Comparison of ENCODE assay signal across 8 cellular contexts in genomic region chr13:77326905-77327604, GRCh38. TPM values are rescaled to one million over a fixed set of nuclear protein-coding genes. Genes with fewer than 3 reads are reported as not detected.
DNase-seq lines count a peak whose midpoint lies in the region; ATAC-seq and TF ChIP-seq lines count a peak whose summit lies in the region.

A gene with protein sequence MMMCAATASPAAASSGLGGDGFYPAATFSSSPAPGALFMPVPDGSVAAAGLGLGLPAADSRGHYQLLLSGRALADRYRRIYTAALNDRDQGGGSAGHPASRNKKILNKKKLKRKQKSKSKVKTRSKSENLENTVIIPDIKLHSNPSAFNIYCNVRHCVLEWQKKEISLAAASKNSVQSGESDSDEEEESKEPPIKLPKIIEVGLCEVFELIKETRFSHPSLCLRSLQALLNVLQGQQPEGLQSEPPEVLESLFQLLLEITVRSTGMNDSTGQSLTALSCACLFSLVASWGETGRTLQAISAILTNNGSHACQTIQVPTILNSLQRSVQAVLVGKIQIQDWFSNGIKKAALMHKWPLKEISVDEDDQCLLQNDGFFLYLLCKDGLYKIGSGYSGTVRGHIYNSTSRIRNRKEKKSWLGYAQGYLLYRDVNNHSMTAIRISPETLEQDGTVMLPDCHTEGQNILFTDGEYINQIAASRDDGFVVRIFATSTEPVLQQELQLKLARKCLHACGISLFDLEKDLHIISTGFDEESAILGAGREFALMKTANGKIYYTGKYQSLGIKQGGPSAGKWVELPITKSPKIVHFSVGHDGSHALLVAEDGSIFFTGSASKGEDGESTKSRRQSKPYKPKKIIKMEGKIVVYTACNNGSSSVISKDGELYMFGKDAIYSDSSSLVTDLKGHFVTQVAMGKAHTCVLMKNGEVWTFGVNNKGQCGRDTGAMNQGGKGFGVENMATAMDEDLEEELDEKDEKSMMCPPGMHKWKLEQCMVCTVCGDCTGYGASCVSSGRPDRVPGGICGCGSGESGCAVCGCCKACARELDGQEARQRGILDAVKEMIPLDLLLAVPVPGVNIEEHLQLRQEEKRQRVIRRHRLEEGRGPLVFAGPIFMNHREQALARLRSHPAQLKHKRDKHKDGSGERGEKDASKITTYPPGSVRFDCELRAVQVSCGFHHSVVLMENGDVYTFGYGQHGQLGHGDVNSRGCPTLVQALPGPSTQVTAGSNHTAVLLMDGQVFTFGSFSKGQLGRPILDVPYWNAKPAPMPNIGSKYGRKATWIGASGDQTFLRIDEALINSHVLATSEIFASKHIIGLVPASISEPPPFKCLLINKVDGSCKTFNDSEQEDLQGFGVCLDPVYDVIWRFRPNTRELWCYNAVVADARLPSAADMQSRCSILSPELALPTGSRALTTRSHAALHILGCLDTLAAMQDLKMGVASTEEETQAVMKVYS (N-terminal part only) (minus strand): TSS chr13:77327094. CDS start chr13:77326775, 319 bp downstream.

- H3K9me3 Mint-ChIP-seq in T-helper 2 cell treated with Interferon-gamma antibody and Interleukin-4, amounts not matched to agents 5 μg/mL and 100 μg/mL, for 36 hours: no peaks in the 10 kb centered on the region

- peak within 1 kb of the TSS; percentile 94 for H3K4me3 Mint-ChIP-seq in T-helper 2 cell treated with Interferon-gamma antibody and Interleukin-4, amounts not matched to agents 5 μg/mL and 100 μg/mL, for 36 hours

- ATAC-seq in GM18499 (IDR thresholded peaks at IDR 0.05; ENCODE audit: insufficient read depth, unreplicated experiment) (peak; percentile 46), HG02970 (IDR thresholded peaks at IDR 0.05; ENCODE audit: low FRiP score, unreplicated experiment) (peak; percentile 65), right cardiac atrium (peak; percentile 97 to 98)

- peaks cover 26% of the 10 kb centered on the region for H3K36me3 Mint-ChIP-seq in T-helper 2 cell treated with Interferon-gamma antibody and Interleukin-4, amounts not matched to agents 5 μg/mL and 100 μg/mL, for 36 hours (ENCODE audit: low read depth)

- no peak for TF ChIP-seq CTCF in ascending aorta (IDR thresholded peaks at IDR 0.05)
- peak in 1 of 3 experiments; percentile 25 for TF ChIP-seq CTCF in vagina (IDR thresholded peaks at IDR 0.05)

- peak within 1 kb of the TSS; percentile 97 for H3K27ac Mint-ChIP-seq in T-helper 2 cell treated with Interferon-gamma antibody and Interleukin-4, amounts not matched to agents 5 μg/mL and 100 μg/mL, for 36 hours

- peaks cover 54% of the 10 kb centered on the region for H3K4me1 Mint-ChIP-seq in T-helper 2 cell treated with Interferon-gamma antibody and Interleukin-4, amounts not matched to agents 5 μg/mL and 100 μg/mL, for 36 hours (ENCODE audit: low read depth)

- H3K27me3 ChIP-seq in ascending aorta (no peaks in the 10 kb centered on the region), right cardiac atrium (ENCODE audit: control insufficient read depth, insufficient read depth) (no peaks in the 10 kb centered on the region), vagina (no peaks in the 10 kb centered on the region)

- H3K27ac ChIP-seq in ascending aorta: peak within 1 kb of the TSS; percentile 87 to 93
- H3K27ac ChIP-seq in right cardiac atrium (ENCODE audit: low read length): peak within 1 kb of the TSS; percentile 89
- H3K27ac ChIP-seq in vagina: peak within 1 kb of the TSS; percentile 89

- H3K9me3 ChIP-seq in ascending aorta (no peaks in the 10 kb centered on the region), right cardiac atrium (ENCODE audit: control insufficient read depth, low read length) (no peaks in the 10 kb centered on the region), vagina (no peaks in the 10 kb centered on the region)

- TF ChIP-seq POLR2A in vagina (IDR thresholded peaks at IDR 0.05): peak in 1 of 2 donors; percentile 96

- H3K4me3 ChIP-seq in ascending aorta (peak within 1 kb of the TSS; percentile 68 to 96), right cardiac atrium (ENCODE audit: low read length) (peak within 1 kb of the TSS; percentile 59), vagina (peak within 1 kb of the TSS; percentile 89 to 91)

- H3K27me3 Mint-ChIP-seq in T-helper 2 cell treated with Interferon-gamma antibody and Interleukin-4, amounts not matched to agents 5 μg/mL and 100 μg/mL, for 36 hours (ENCODE audit: low read depth): no peaks in the 10 kb centered on the region

- 1% methylated on average over 35 of the region's 35 CpGs for WGBS in right cardiac atrium

- DNase-seq in NCI-H1930 (lab: John Stamatoyannopoulos, UW) (peak; percentile 98), ascending aorta (ENCODE audit: low spot score in 2 of 2) (peak; percentile 93 to 98), right cardiac atrium (peak; percentile 96 to 98 (median 98)), pulmonary artery endothelial cell (ENCODE audit: low read depth, low spot score) (peak; percentile 97), vagina (ENCODE audit: extremely low spot score in 2 of 2) (peak; percentile 98 to 99)
- peak; percentile 97 for DNase-seq in T-helper 2 cell treated with Interferon-gamma antibody and Interleukin-4, amounts not matched to agents 5 μg/mL and 100 μg/mL, for 36 hours (ENCODE audit: low spot score)

- H3K36me3 ChIP-seq in ascending aorta: no peaks in the 10 kb centered on the region
- H3K36me3 ChIP-seq in vagina: no peaks in the 10 kb centered on the region

- H3K4me1 ChIP-seq in ascending aorta: peaks cover 0 to 21% of the 10 kb centered on the region in 2 donors
- peaks cover 5% of the 10 kb centered on the region for H3K4me1 ChIP-seq in right cardiac atrium (ENCODE audit: control insufficient read depth, insufficient read depth, low read length)
- peaks cover 51% of the 10 kb centered on the region for H3K4me1 ChIP-seq in vagina

- intact Hi-C loops in ascending aorta (cut with DNase I) (loop anchor here (5.0 to 10.0 kb wide), 3 partner anchors 300 to 442 kb away; partner anchors contain the start of genes FBXL3, KCTD12 and SLAIN1), right cardiac atrium (cut with DNase I) (loop anchor here in 2 of 4 donors (5.0 kb wide), 2 partner anchors 135 to 150 kb away; no protein-coding TSS in a partner anchor), vagina (cut with DNase I) (no loop called here)

RNA-seq across cellular contexts. Expression of the gene that starts here (rescaled TPM):
- total RNA-seq in ascending aorta (264 TPM), right cardiac atrium (10 to 100 TPM; 53.3 to 88.1 (median 75.5) TPM), pulmonary artery endothelial cell (73.4 and 103 TPM in 2 replicates), vagina (191 TPM)
- 28.0 TPM for polyA plus RNA-seq in right cardiac atrium

Comparison
In these comparisons a context has a peak if more than half of its experiments do, and no peak if none do; other contexts are left out.
1. Peak in every context shown above with its lines: DNase-seq, ATAC-seq, H3K4me3 ChIP-seq and H3K27ac ChIP-seq.
2. ATAC-seq: peak in every context shown above with its lines; median percentile 98 in right cardiac atrium; 65 in HG02970; 46 in GM18499.